Comparison of ENCODE assay signal across 17 cellular contexts in the genomic region with DNA sequence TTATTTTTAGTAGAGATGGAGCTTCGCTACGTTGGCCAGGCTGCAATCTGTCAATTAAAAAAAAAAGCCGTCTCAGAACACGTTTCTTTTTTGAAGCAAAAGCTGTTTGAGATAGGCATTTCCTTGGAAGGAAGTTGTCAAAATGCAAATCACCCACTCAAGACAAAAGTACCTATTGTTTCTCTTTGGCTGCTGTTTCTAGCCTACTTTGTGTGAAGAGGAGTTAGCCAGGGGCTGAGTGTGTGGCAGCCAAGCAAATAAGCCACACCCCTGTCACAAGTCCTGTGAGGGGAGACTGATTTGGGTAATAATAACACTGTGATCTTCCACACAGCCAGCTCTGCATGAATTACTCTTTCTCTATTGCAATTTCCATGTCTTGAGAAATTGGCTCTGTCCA. TPM values are rescaled to one million over a fixed set of nuclear protein-coding genes. Genes with fewer than 3 reads are reported as not detected.
DNase-seq lines count a peak whose midpoint lies in the region; ATAC-seq and TF ChIP-seq lines count a peak whose summit lies in the region.
"Had no signal": no experiment of that assay in that cellular context is flagged by ENCODE, and none has a peak within 500 bp of the region (broad histone marks: within the 10 kb centered on the region; RNA-seq: fewer than 3 reads in every experiment).

No MANE protein-coding gene starts in this region.

- H3K36me3 ChIP-seq in vagina = no peaks in the 10 kb centered on the region

- H3K4me1 ChIP-seq in vagina = no peaks in the 10 kb centered on the region

- no peak overlapping the region for H3K27ac Mint-ChIP-seq in activated CD4-positive, alpha-beta T cell treated with anti-CD3 and anti-CD28 coated beads, Interleukin-2, amount 10 ng/mL, durations not matched to agents 7 days and 5 days
- H3K27ac Mint-ChIP-seq: activated naive CD8-positive, alpha-beta T cell; immature natural killer cell had no signal

- POLR2A ChIA-PET in activated CD4-positive, alpha-beta T cell treated with anti-CD3 and anti-CD28 coated beads, Interleukin-2, amount 10 ng/mL, durations not matched to agents 7 days and 5 days (lab: Charles Lee) = interaction anchor here (0.6 kb wide), 1 partner anchor 932 kb away, joined by 3 read pairs; no protein-coding TSS in a partner anchor

- no peaks in the 10 kb centered on the region for H3K27me3 ChIP-seq in vagina

- no peaks in the 10 kb centered on the region for H3K27me3 Mint-ChIP-seq in activated CD4-positive, alpha-beta T cell treated with anti-CD3 and anti-CD28 coated beads, Interleukin-2, amount 10 ng/mL, durations not matched to agents 7 days and 5 days
- H3K27me3 Mint-ChIP-seq: activated naive CD8-positive, alpha-beta T cell had no signal

- intact Hi-C loops in vagina (cut with DNase I) = no loop called here

- DNase-seq in NCI-H748 (lab: John Stamatoyannopoulos, UW; ENCODE audit: unreplicated experiment) = peak; percentile 5
- DNase-seq in NCI-H748 treated with DMSO at 0.1 percent for 48 hours (lab: John Stamatoyannopoulos, UW) = no peak
- DNase-seq in RPMI7951 (ENCODE audit: low read depth) = peak; percentile 24
- DNase-seq in putamen (ENCODE audit: low spot score) = peak; percentile 16
- no peak for DNase-seq in activated CD4-positive, alpha-beta T cell treated with anti-CD3 and anti-CD28 coated beads, Interleukin-2, amount 10 ng/mL, durations not matched to agents 7 days and 5 days
- DNase-seq in NCI-H524 (lab: John Stamatoyannopoulos, UW) = no peak
- no peak for DNase-seq in vagina (ENCODE audit: extremely low spot score in 2 of 2)
- DNase-seq: 8988T; effector memory CD8-positive, alpha-beta T cell; GM23248; immature natural killer cell; KBM-7; NCI-H345; SHP77 treated with DMSO at 0.1 percent for 48 hours; stimulated activated CD4-positive, alpha-beta T cell treated with anti-CD3 and anti-CD28 coated beads, Interleukin-4, amount 100 ng/mL, for 4 hours had no signal

- H3K4me1 Mint-ChIP-seq in activated CD4-positive, alpha-beta T cell treated with anti-CD3 and anti-CD28 coated beads, Interleukin-2, amount 10 ng/mL, durations not matched to agents 7 days and 5 days = no peaks in the 10 kb centered on the region
- H3K4me1 Mint-ChIP-seq: immature natural killer cell had no signal

- TF ChIP-seq CTCF in vagina (IDR thresholded peaks at IDR 0.05) = no peak

- CTCF ChIA-PET in activated CD4-positive, alpha-beta T cell treated with anti-CD3 and anti-CD28 coated beads, Interleukin-2, amount 10 ng/mL, durations not matched to agents 7 days and 5 days (lab: Charles Lee) = interaction anchor here (0.6 kb wide), 1 partner anchor 747 kb away, joined by 3 read pairs; no protein-coding TSS in a partner anchor

- H3K4me3 Mint-ChIP-seq in activated CD4-positive, alpha-beta T cell treated with anti-CD3 and anti-CD28 coated beads, Interleukin-2, amount 10 ng/mL, durations not matched to agents 7 days and 5 days = no peak overlapping the region
- H3K4me3 Mint-ChIP-seq: activated naive CD8-positive, alpha-beta T cell; effector memory CD8-positive, alpha-beta T cell; immature natural killer cell had no signal

- H3K4me3 ChIP-seq in vagina = no peak overlapping the region
- H3K4me3 ChIP-seq: GM23248 had no signal

- ATAC-seq in HG02623 (IDR thresholded peaks at IDR 0.05; ENCODE audit: unreplicated experiment) = peak; percentile 80
- ATAC-seq: effector memory CD8-positive, alpha-beta T cell had no signal

- H3K9me3 Mint-ChIP-seq in activated CD4-positive, alpha-beta T cell treated with anti-CD3 and anti-CD28 coated beads, Interleukin-2, amount 10 ng/mL, durations not matched to agents 7 days and 5 days = no peaks in the 10 kb centered on the region
- H3K9me3 Mint-ChIP-seq: effector memory CD8-positive, alpha-beta T cell had no signal

- TF ChIP-seq POLR2A in vagina (IDR thresholded peaks at IDR 0.05) = no peak

- no peaks in the 10 kb centered on the region for H3K36me3 Mint-ChIP-seq in activated CD4-positive, alpha-beta T cell treated with anti-CD3 and anti-CD28 coated beads, Interleukin-2, amount 10 ng/mL, durations not matched to agents 7 days and 5 days (ENCODE audit: low read depth)
- H3K36me3 Mint-ChIP-seq: activated naive CD8-positive, alpha-beta T cell; immature natural killer cell had no signal

- H3K27ac ChIP-seq in vagina = no peak overlapping the region
- H3K27ac ChIP-seq: GM23248 had no signal

- H3K9me3 ChIP-seq in vagina = no peaks in the 10 kb centered on the region

RNA-seq across cellular contexts. Expression of gene CDCA7, which starts 47.4 kb away (rescaled TPM):
- 21.4 and 28.8 TPM in 2 replicates for total RNA-seq in RPMI7951 (2014; rRNA removed; shearing (Covaris generic))
- 100 to 1,000 TPM; 105 to 113 TPM for total RNA-seq in activated CD4-positive, alpha-beta T cell treated with anti-CD3 and anti-CD28 coated beads, Interleukin-2, amount 10 ng/mL, durations not matched to agents 7 days and 5 days
- total RNA-seq in vagina = 9.1 TPM

Comparison
In these comparisons a context has a peak if more than half of its experiments do, and no peak if none do; other contexts are left out.
1. DNase-seq: peak in NCI-H748 (single experiment), RPMI7951 (single experiment) and putamen (single experiment); none in NCI-H748 treated with DMSO at 0.1 percent for 48 hours (single experiment), activated CD4-positive, alpha-beta T cell treated with anti-CD3 and anti-CD28 coated beads, Interleukin-2, amount 10 ng/mL, durations not matched to agents 7 days and 5 days (single experiment), NCI-H524 (0 of 2) and vagina (0 of 2).